9 cellular contexts compared by ENCODE assay signal in the genomic region with DNA sequence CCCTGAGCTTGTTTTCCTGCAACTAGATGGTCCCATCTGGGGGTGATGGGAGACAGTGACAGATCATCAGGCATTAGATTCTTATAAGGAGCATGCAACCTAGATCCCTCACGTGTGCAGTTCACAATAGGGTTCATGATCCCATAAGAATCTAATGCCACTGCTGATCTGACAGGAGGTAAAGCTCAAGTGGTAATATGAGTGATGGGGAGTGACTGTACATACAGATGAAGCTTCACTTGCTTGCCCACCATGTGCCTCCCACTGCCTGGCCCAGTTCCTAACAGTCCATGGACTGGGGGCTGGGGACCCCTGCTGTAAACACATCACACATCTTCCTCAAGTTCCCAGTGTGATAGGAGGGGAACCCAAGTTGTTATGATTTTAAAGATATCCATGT.
"Had no signal": no experiment of that assay in that cellular context is flagged by ENCODE, and none has a peak within 500 bp of the region (broad histone marks: within the 10 kb centered on the region; RNA-seq: fewer than 3 reads in every experiment).

No MANE protein-coding gene starts in this region.

- H3K27ac ChIP-seq: GM23248 had no signal

- H3K4me2 ChIP-seq: GM23338 had no signal

- H2AFZ ChIP-seq: GM23248, GM23338 had no signal

- ATAC-seq: GM23338, HCT116 had no signal

- H3K9ac ChIP-seq: GM23248 had no signal

- H3K36me3 ChIP-seq: HAP-1 had no signal

- H3K9me3 ChIP-seq: HAP-1 had no signal

- H3K4me1 ChIP-seq: HAP-1 had no signal

- H3K4me3 ChIP-seq: GM23248, GM23338, HAP-1 had no signal

- DNase-seq: GM23248, GOT3, H7, H9, HCEC 1CT, HFFc6 had no signal
